In the genomic region with DNA sequence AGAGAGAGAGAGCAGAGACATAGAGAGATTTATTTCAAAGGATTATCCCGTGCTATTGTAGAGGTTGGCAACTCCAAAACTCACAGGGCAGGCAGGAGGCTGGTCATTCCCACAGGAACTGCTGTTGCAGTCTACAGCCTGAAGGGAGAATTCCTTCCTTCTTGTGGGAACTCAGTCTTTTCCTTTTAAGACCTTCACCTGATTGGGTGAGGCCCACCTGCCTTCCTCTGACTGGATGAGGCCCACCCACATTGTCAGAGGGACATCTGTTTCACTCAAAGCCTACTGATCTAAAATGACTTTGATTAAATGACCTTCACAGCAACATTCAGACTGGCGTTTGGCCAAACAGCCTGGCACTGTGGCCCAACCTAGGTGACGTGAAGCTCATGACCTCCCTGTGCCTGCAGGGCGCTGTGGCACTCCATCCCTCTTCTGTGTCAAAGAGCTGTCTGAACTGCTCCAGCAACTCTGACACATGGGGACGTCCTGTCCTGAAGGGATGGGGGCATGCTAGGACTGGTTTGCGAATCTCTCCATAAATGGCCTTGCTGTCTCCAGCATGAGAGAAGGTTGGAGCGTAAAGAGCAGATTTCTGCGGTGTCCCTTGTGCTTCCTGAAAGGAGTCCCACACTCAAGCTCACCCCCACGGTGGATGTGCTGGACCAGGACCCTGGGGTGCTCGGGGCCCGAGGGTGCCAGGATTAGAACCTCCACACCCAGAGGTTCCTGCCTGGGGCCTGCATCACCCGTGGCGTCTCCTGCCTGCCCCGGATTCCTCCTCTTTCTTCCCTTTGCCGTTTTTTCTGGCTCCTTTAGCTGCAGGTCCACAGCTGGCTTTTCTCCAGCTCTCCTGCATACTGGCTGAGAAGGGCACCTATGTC, we compare ENCODE assay signal across 27 cellular contexts. TPM values are rescaled to one million over a fixed set of nuclear protein-coding genes. Genes with fewer than 3 reads are reported as not detected.
DNase-seq lines count a peak whose midpoint lies in the region; ATAC-seq and TF ChIP-seq lines count a peak whose summit lies in the region.
"Had no signal": no experiment of that assay in that cellular context is flagged by ENCODE, and none has a peak within 500 bp of the region (broad histone marks: within the 10 kb centered on the region; RNA-seq: fewer than 3 reads in every experiment).

No MANE protein-coding gene starts in this region.

- no peaks in the 10 kb centered on the region for H4K20me1 ChIP-seq in mammary epithelial cell (ENCODE audit: insufficient read depth, low read length)

- no peaks in the 10 kb centered on the region for H3K79me2 ChIP-seq in mammary epithelial cell (ENCODE audit: insufficient read depth, low read length)

- no TSS peak for BruUV-seq in mammary epithelial cell (replicated peaks; lab: Mats Ljungman, UMichigan)

- no peak overlapping the region for H3K4me3 Mint-ChIP-seq in CD14-positive monocyte
- H3K4me3 Mint-ChIP-seq: CD4-positive, alpha-beta T cell had no signal

- no peak overlapping the region for H3K27ac Mint-ChIP-seq in CD14-positive monocyte
- H3K27ac Mint-ChIP-seq: CD4-positive, alpha-beta T cell had no signal

- no peaks in the 10 kb centered on the region for H3K9me3 ChIP-seq in mammary epithelial cell (replicated peaks; ENCODE audit: insufficient read depth, low read length)
- H3K9me3 ChIP-seq in right lobe of liver = no peaks in the 10 kb centered on the region
- no peaks in the 10 kb centered on the region for H3K9me3 ChIP-seq in gastroesophageal sphincter
- H3K9me3 ChIP-seq: esophagus muscularis mucosa, SJCRH30, upper lobe of left lung had no signal

- in situ Hi-C loops in mammary epithelial cell (cut with MboI; ENCODE audit: low sequenced_read_pairs in 2 of 2) = no loop called here

- H3K9me3 Mint-ChIP-seq in CD14-positive monocyte = no peaks in the 10 kb centered on the region
- H3K9me3 Mint-ChIP-seq: CD4-positive, alpha-beta T cell had no signal

- no peak overlapping the region for H3K9ac ChIP-seq in mammary epithelial cell (ENCODE audit: insufficient read depth, low read length)

- no peak for TF ChIP-seq CTCF in CD14-positive monocyte (IDR thresholded peaks at IDR 0.05)
- peak in 1 of 2 donors; percentile 0 for TF ChIP-seq CTCF in mammary epithelial cell (conservative IDR thresholded peaks at IDR 0.05 in 1 of 2, IDR thresholded peaks at IDR 0.05 in 1 of 2; ENCODE audit: extremely low read depth in 1 of 2, insufficient read depth in 1 of 2, low read depth in 1 of 2, low read length in 2 of 2)
- no peak for TF ChIP-seq CTCF in right lobe of liver (IDR thresholded peaks at IDR 0.05)
- no peak for TF ChIP-seq CTCF in gastroesophageal sphincter (IDR thresholded peaks at IDR 0.05)

- H3K27me3 Mint-ChIP-seq in CD14-positive monocyte (ENCODE audit: low read depth in 3 of 3) = peaks cover 14 to 32% (median 21%) of the 10 kb centered on the region in 3 donors

- H3K4me2 ChIP-seq in mammary epithelial cell (ENCODE audit: insufficient read depth, low read depth, low read length) = peak overlapping the region; percentile 12
- H3K4me2 ChIP-seq: PC-9, smooth muscle cell had no signal

- DNase-seq in DMS153 (lab: John Stamatoyannopoulos, UW) (peak; percentile 65), DMS153 treated with DMSO at 0.1 percent for 48 hours (lab: John Stamatoyannopoulos, UW; ENCODE audit: unreplicated experiment) (no peak), CD14-positive monocyte (ENCODE audit: low spot score) (peak; percentile 29), mammary epithelial cell (peak; percentile 47), right lobe of liver (peak in 2 of 3 donors; percentile 54), retina (no peak), C1 segment of cervical spinal cord (lab: John Stamatoyannopoulos, UW) (no peak)
- DNase-seq: CD4-positive, alpha-beta T cell; effector CD8-positive, alpha-beta T cell; GF-D8; hypothalamus; NCI-H1105; NCI-H2107; NK-92 treated with Interleukin-12 subunit alpha and Interleukin-12 subunit beta, amount 100 ng/mL, for 24 hours; PC-9; SJCRH30; T-helper 1 cell; upper lobe of left lung had no signal

- H3K27me3 ChIP-seq in mammary epithelial cell (ENCODE audit: insufficient read depth, low read length) (no peaks in the 10 kb centered on the region), right lobe of liver (no peaks in the 10 kb centered on the region), gastroesophageal sphincter (peaks cover 18% of the 10 kb centered on the region)
- H3K27me3 ChIP-seq: upper lobe of left lung had no signal

- ATAC-seq in right lobe of liver (no peak), gastroesophageal sphincter (no peak)

- H3K36me3 ChIP-seq in mammary epithelial cell (ENCODE audit: insufficient read depth, low read length) (no peaks in the 10 kb centered on the region), right lobe of liver (no peaks in the 10 kb centered on the region), gastroesophageal sphincter (no peaks in the 10 kb centered on the region)
- H3K36me3 ChIP-seq: esophagus muscularis mucosa, SJCRH30, upper lobe of left lung had no signal

- peaks cover 15% of the 10 kb centered on the region for H3K4me1 ChIP-seq in mammary epithelial cell (ENCODE audit: insufficient read depth, low read length)
- H3K4me1 ChIP-seq in right lobe of liver = peaks cover 0 to 28% (median 18%) of the 10 kb centered on the region in 4 donors
- peaks cover 0 to 6% (median 0%) of the 10 kb centered on the region in 3 donors for H3K4me1 ChIP-seq in gastroesophageal sphincter

- peaks cover 3% of the 10 kb centered on the region for H3K4me1 Mint-ChIP-seq in CD14-positive monocyte

- intact Hi-C loops in CD14-positive monocyte (cut with micrococcal nuclease) = loop anchor here (5.0 kb wide), 2 partner anchors 42 to 507 kb away; no protein-coding TSS in a partner anchor
- intact Hi-C loops in mammary epithelial cell (cut with micrococcal nuclease) = loop anchor here (5.0 kb wide), 1 partner anchor 97 kb away; no protein-coding TSS in a partner anchor
- intact Hi-C loops in right lobe of liver (cut with DNase I) = loop anchor here (5.0 to 10.0 kb wide), 3 partner anchors 42 to 182 kb away; partner anchors contain the start of gene SYT8 (in 2 of the 2)

- H3K4me3 ChIP-seq in mammary epithelial cell (replicated peaks in 1 of 3; ENCODE audit: insufficient read depth in 1 of 3, low read depth in 2 of 3, low read length in 3 of 3) (no peak overlapping the region), right lobe of liver (no peak overlapping the region), gastroesophageal sphincter (no peak overlapping the region)
- H3K4me3 ChIP-seq: esophagus muscularis mucosa, PC-9, SJCRH30, smooth muscle cell, upper lobe of left lung had no signal

- CTCF ChIA-PET in mammary epithelial cell (lab: Charles Lee; ENCODE audit: low non-redundant PET) = interaction anchor here (0.7 to 1.2 kb wide), 2 partner anchors 44 to 232 kb away, joined by 3 read pairs; no protein-coding TSS in a partner anchor

- TF ChIP-seq POLR2A in right lobe of liver (IDR thresholded peaks at IDR 0.05) (no peak), gastroesophageal sphincter (IDR thresholded peaks at IDR 0.05) (no peak)

- no peaks in the 10 kb centered on the region for H3K36me3 Mint-ChIP-seq in CD14-positive monocyte

- 11% methylated on average over 15 of the region's 15 CpGs for WGBS in mammary epithelial cell (ENCODE audit: low coverage, missing lambda C conversion rate)
- 46% methylated on average over 8 of the region's 15 CpGs for WGBS in right lobe of liver (ENCODE audit: insufficient coverage, low coverage, low lambda C conversion rate, missing lambda C conversion rate)
- 50 to 76% methylated on average over 2 to 8 of the region's 15 CpGs for WGBS in gastroesophageal sphincter (ENCODE audit: low coverage in 1 of 2), 2 donors

- no peak overlapping the region for H3K27ac ChIP-seq in mammary epithelial cell (ENCODE audit: insufficient read depth, low read depth, low read length)
- no peak overlapping the region for H3K27ac ChIP-seq in right lobe of liver
- no peak overlapping the region for H3K27ac ChIP-seq in gastroesophageal sphincter
- H3K27ac ChIP-seq: 22Rv1, esophagus muscularis mucosa, PC-9, SJCRH30, upper lobe of left lung had no signal

- dilution Hi-C loops in mammary epithelial cell (cut with HindIII; ENCODE audit: low sequenced_read_pairs) = no loop called here

- no peak for TF ChIP-seq EP300 in gastroesophageal sphincter (IDR thresholded peaks at IDR 0.05)

- H2AFZ ChIP-seq in mammary epithelial cell (ENCODE audit: low read depth, low read length) = peak overlapping the region; percentile 40
- H2AFZ ChIP-seq: PC-9 had no signal

RNA-seq across cellular contexts. Expression of gene KRTAP5-5, which starts 20.7 kb away (rescaled TPM):
- polyA plus RNA-seq in CD14-positive monocyte (not detected), mammary epithelial cell (not detected)
- total RNA-seq in mammary epithelial cell (not detected), right lobe of liver (not detected), gastroesophageal sphincter (not detected)
- not detected for polyA minus RNA-seq in mammary epithelial cell
- total RNA-seq: CD4-positive, alpha-beta T cell; esophagus muscularis mucosa; frontal cortex; lung microvascular endothelial cell; NCI-H460; PC-9; pulmonary artery endothelial cell; SJCRH30; smooth muscle cell; subcutaneous adipose tissue; upper lobe of left lung had no signal
- polyA plus RNA-seq: smooth muscle cell had no signal

RNA-seq across cellular contexts. Expression of gene KRTAP5-4, which starts 28.3 kb away (rescaled TPM):
- polyA plus RNA-seq in CD14-positive monocyte (not detected), mammary epithelial cell (not detected)
- total RNA-seq in mammary epithelial cell (not detected), right lobe of liver (not detected), gastroesophageal sphincter (not detected)
- not detected for polyA minus RNA-seq in mammary epithelial cell
- total RNA-seq: CD4-positive, alpha-beta T cell; esophagus muscularis mucosa; frontal cortex; lung microvascular endothelial cell; NCI-H460; PC-9; pulmonary artery endothelial cell; SJCRH30; smooth muscle cell; subcutaneous adipose tissue; upper lobe of left lung had no signal
- polyA plus RNA-seq: smooth muscle cell had no signal

RNA-seq across cellular contexts. Expression of gene KRTAP5-3, which starts 42.0 kb away (rescaled TPM):
- polyA plus RNA-seq in CD14-positive monocyte (not detected), mammary epithelial cell (not detected)
- total RNA-seq in mammary epithelial cell (not detected), right lobe of liver (not detected), gastroesophageal sphincter (not detected)
- not detected for polyA minus RNA-seq in mammary epithelial cell
- total RNA-seq: CD4-positive, alpha-beta T cell; esophagus muscularis mucosa; frontal cortex; lung microvascular endothelial cell; NCI-H460; PC-9; pulmonary artery endothelial cell; SJCRH30; smooth muscle cell; subcutaneous adipose tissue; upper lobe of left lung had no signal
- polyA plus RNA-seq: smooth muscle cell had no signal

RNA-seq across cellular contexts. Expression of gene KRTAP5-6, which starts 46.7 kb away (rescaled TPM):
- polyA plus RNA-seq in CD14-positive monocyte (not detected), mammary epithelial cell (not detected)
- total RNA-seq in mammary epithelial cell (not detected), right lobe of liver (1 to 10 TPM in 3 of 6 experiments, under 1 TPM in 2, not detected in 1; 0.79 to 1.5 (median 1.2) TPM), gastroesophageal sphincter (not detected)
- polyA minus RNA-seq in mammary epithelial cell = not detected
- total RNA-seq: CD4-positive, alpha-beta T cell; esophagus muscularis mucosa; frontal cortex; lung microvascular endothelial cell; NCI-H460; PC-9; pulmonary artery endothelial cell; SJCRH30; smooth muscle cell; subcutaneous adipose tissue; upper lobe of left lung had no signal
- polyA plus RNA-seq: smooth muscle cell had no signal

RNA-seq across cellular contexts. Expression of gene KRTAP5-2, which starts 52.2 kb away (rescaled TPM):
- not detected for polyA plus RNA-seq in CD14-positive monocyte
- total RNA-seq in mammary epithelial cell = not detected
- not detected for polyA plus RNA-seq in mammary epithelial cell
- not detected for polyA minus RNA-seq in mammary epithelial cell
- total RNA-seq in right lobe of liver = not detected
- total RNA-seq in gastroesophageal sphincter = not detected
- total RNA-seq: CD4-positive, alpha-beta T cell; esophagus muscularis mucosa; frontal cortex; lung microvascular endothelial cell; NCI-H460; PC-9; pulmonary artery endothelial cell; SJCRH30; smooth muscle cell; subcutaneous adipose tissue; upper lobe of left lung had no signal

Comparison
In these comparisons a context has a peak if more than half of its experiments do, and no peak if none do; other contexts are left out.
1. DNase-seq: peak in DMS153 (single experiment), CD14-positive monocyte (single experiment), mammary epithelial cell (single experiment) and right lobe of liver (2 of 3); none in DMS153 treated with DMSO at 0.1 percent for 48 hours (single experiment), retina (single experiment) and C1 segment of cervical spinal cord (0 of 14).